ENCODE assay signal across 30 cellular contexts in genomic region chr3:46854543-46854942, GRCh38. TPM values are rescaled to one million over a fixed set of nuclear protein-coding genes. Genes with fewer than 3 reads are reported as not detected.
A peak's percentile ranks its signal among the peaks of the same experiment; 100 is the strongest.
DNase-seq lines count a peak whose midpoint lies in the region; ATAC-seq, FAIRE-seq and TF ChIP-seq lines count a peak whose summit lies in the region.
"Had no signal": no experiment of that assay in that cellular context is flagged by ENCODE, and none has a peak within 500 bp of the region (broad histone marks: within the 10 kb centered on the region; RNA-seq: fewer than 3 reads in every experiment).

No MANE protein-coding gene starts in this region.

- no peaks in the 10 kb centered on the region for H3K27me3 Mint-ChIP-seq in activated CD8-positive, alpha-beta T cell treated with anti-CD3 and anti-CD28 coated beads for 36 hours
- no peaks in the 10 kb centered on the region for H3K27me3 Mint-ChIP-seq in activated CD8-positive, alpha-beta T cell treated with anti-CD3 and anti-CD28 coated beads, Interleukin-2, amount 10 ng/mL, durations not matched to agents 7 days and 5 days (ENCODE audit: low read depth)

- RAD21 ChIA-PET in GM12878 (lab: Charles Lee; ENCODE audit: unreplicated experiment), result no interaction called here

- POLR2A ChIA-PET in activated CD8-positive, alpha-beta T cell treated with anti-CD3 and anti-CD28 coated beads for 36 hours (lab: Charles Lee), result no interaction called here
- POLR2A ChIA-PET in activated CD8-positive, alpha-beta T cell treated with anti-CD3 and anti-CD28 coated beads, Interleukin-2, amount 10 ng/mL, durations not matched to agents 7 days and 5 days (lab: Charles Lee), result no interaction called here
- POLR2A ChIA-PET in GM12878 (lab: Charles Lee) (no interaction called here), A673 (lab: Charles Lee; ENCODE audit: low non-redundant PET) (no interaction called here)

- SMC1A ChIA-PET in GM12878 (lab: Charles Lee; ENCODE audit: uncharacterized antibody, unreplicated experiment), result no interaction called here

- H4K20me1 ChIP-seq in GM12878 (ENCODE audit: control insufficient read depth, insufficient read depth), result no peaks in the 10 kb centered on the region

- intact Hi-C loops in activated CD8-positive, alpha-beta T cell treated with anti-CD3 and anti-CD28 coated beads for 36 hours (cut with micrococcal nuclease), result no loop called here
- intact Hi-C loops in GM12878 (cut with micrococcal nuclease; ENCODE audit: unreplicated experiment), result no loop called here
- intact Hi-C loops in lower lobe of right lung (cut with DNase I), result no loop called here
- intact Hi-C loops in spleen (cut with DNase I; ENCODE audit: low total_unique reads), result no loop called here
- intact Hi-C loops in esophagus muscularis mucosa (cut with DNase I), result no loop called here
- intact Hi-C loops in A673 (cut with micrococcal nuclease; ENCODE audit: unreplicated experiment), result no loop called here

- H3K36me3 ChIP-seq in GM12878 (ENCODE audit: control insufficient read depth in 2 of 2, insufficient read depth in 2 of 2, low read length in 1 of 2) (no peaks in the 10 kb centered on the region), lower lobe of right lung (no peaks in the 10 kb centered on the region), spleen (no peaks in the 10 kb centered on the region), esophagus muscularis mucosa (peaks cover 0 to 31% (median 0%) of the 10 kb centered on the region in 4 donors), A673 (ENCODE audit: insufficient read depth, low read length, poor library complexity, severe bottlenecking) (no peaks in the 10 kb centered on the region)
- H3K36me3 ChIP-seq: BLaER1 treated with 17β-estradiol and CSF1 and Interleukin-3, amounts not matched to agents 10 nM and 100 nM; breast epithelium; esophagus squamous epithelium; prostate gland; vagina had no signal

- CTCF ChIA-PET in activated CD8-positive, alpha-beta T cell treated with anti-CD3 and anti-CD28 coated beads for 36 hours (lab: Charles Lee), result no interaction called here
- CTCF ChIA-PET in activated CD8-positive, alpha-beta T cell treated with anti-CD3 and anti-CD28 coated beads, Interleukin-2, amount 10 ng/mL, durations not matched to agents 7 days and 5 days (lab: Charles Lee), result no interaction called here
- CTCF ChIA-PET in GM12878 (lab: Yijun Ruan, JAX) (no interaction called here), A673 (lab: Charles Lee) (no interaction called here)

- H3K36me3 Mint-ChIP-seq in activated CD8-positive, alpha-beta T cell treated with anti-CD3 and anti-CD28 coated beads for 36 hours (ENCODE audit: low read depth), result no peaks in the 10 kb centered on the region
- no peaks in the 10 kb centered on the region for H3K36me3 Mint-ChIP-seq in activated CD8-positive, alpha-beta T cell treated with anti-CD3 and anti-CD28 coated beads, Interleukin-2, amount 10 ng/mL, durations not matched to agents 7 days and 5 days (ENCODE audit: low read depth)

- H3K9me3 ChIP-seq in GM12878 (replicated peaks; ENCODE audit: control insufficient read depth, insufficient read depth, low read length) (no peaks in the 10 kb centered on the region), lower lobe of right lung (no peaks in the 10 kb centered on the region), spleen (no peaks in the 10 kb centered on the region), esophagus muscularis mucosa (no peaks in the 10 kb centered on the region), A673 (ENCODE audit: low read depth, low read length, poor library complexity, severe bottlenecking) (no peaks in the 10 kb centered on the region)
- H3K9me3 ChIP-seq: BLaER1 treated with 17β-estradiol and CSF1 and Interleukin-3, amounts not matched to agents 10 nM and 100 nM; breast epithelium; esophagus squamous epithelium; prostate gland; vagina had no signal

- no peak overlapping the region for H3K4me3 Mint-ChIP-seq in activated CD8-positive, alpha-beta T cell treated with anti-CD3 and anti-CD28 coated beads for 36 hours
- no peak overlapping the region for H3K4me3 Mint-ChIP-seq in activated CD8-positive, alpha-beta T cell treated with anti-CD3 and anti-CD28 coated beads, Interleukin-2, amount 10 ng/mL, durations not matched to agents 7 days and 5 days
- H3K4me3 Mint-ChIP-seq: neural crest cell had no signal

- H2AFZ ChIP-seq in GM12878 (ENCODE audit: control insufficient read depth, low read depth, low read length), result no peak overlapping the region

- FAIRE-seq in GM12878 (lab: Jason Lieb, UNC), result no peak
- FAIRE-seq: frontal cortex, GM12891, small intestine had no signal

- peak; percentile 41 for TF ChIP-seq RAD21 in GM12878 (IDR thresholded peaks at IDR 0.05; ENCODE audit: insufficient read depth, low read depth, low read length)

- H3K4me3 ChIP-seq in GM12878 (no peak overlapping the region), lower lobe of right lung (no peak overlapping the region), spleen (no peak overlapping the region), esophagus muscularis mucosa (no peak overlapping the region), A673 (ENCODE audit: low read depth, low read length, poor library complexity, severe bottlenecking) (no peak overlapping the region)
- H3K4me3 ChIP-seq: BLaER1 treated with 17β-estradiol and CSF1 and Interleukin-3, amounts not matched to agents 10 nM and 100 nM; breast epithelium; coronary artery; esophagus squamous epithelium; prostate gland; vagina had no signal

- peak; percentile 0 for DNase-seq in activated CD8-positive, alpha-beta T cell treated with anti-CD3 and anti-CD28 coated beads for 36 hours
- DNase-seq in activated CD8-positive, alpha-beta T cell treated with anti-CD3 and anti-CD28 coated beads, Interleukin-2, amount 10 ng/mL, durations not matched to agents 7 days and 5 days, result no peak
- DNase-seq in GM12878 (ENCODE audit: low read depth, low spot score) (no peak), lower lobe of right lung (peak; percentile 14), spleen (peak; percentile 46), esophagus muscularis mucosa (ENCODE audit: extremely low spot score) (no peak), AML-193 (lab: John Stamatoyannopoulos, UW) (no peak), A673 (ENCODE audit: low spot score) (no peak)
- DNase-seq: activated CD4-positive, alpha-beta T cell treated with anti-CD3 and anti-CD28 coated beads, Interleukin-2, amount 50 U/mL, for 4 hours; amygdala; esophagus squamous epithelium; KG1; NCI-H1436; NCI-H510A; NK-92 treated with Interleukin-12 subunit alpha and Interleukin-12 subunit beta, amount 100 ng/mL, for 24 hours; small intestine had no signal

- H3K4me2 ChIP-seq in GM12878 (ENCODE audit: control insufficient read depth, insufficient read depth), result no peak overlapping the region
- H3K4me2 ChIP-seq: BLaER1 treated with 17β-estradiol and CSF1 and Interleukin-3, amounts not matched to agents 10 nM and 100 nM had no signal

- no peaks in the 10 kb centered on the region for H3K4me1 ChIP-seq in GM12878 (ENCODE audit: control insufficient read depth, insufficient read depth, low read length)
- no peaks in the 10 kb centered on the region for H3K4me1 ChIP-seq in lower lobe of right lung
- peaks cover 0 to 3% (median 0%) of the 10 kb centered on the region in 6 donors for H3K4me1 ChIP-seq in spleen
- H3K4me1 ChIP-seq in esophagus muscularis mucosa, result no peaks in the 10 kb centered on the region
- H3K4me1 ChIP-seq in A673 (ENCODE audit: insufficient read depth, low read length, poor library complexity, severe bottlenecking), result no peaks in the 10 kb centered on the region
- H3K4me1 ChIP-seq: BLaER1 treated with 17β-estradiol and CSF1 and Interleukin-3, amounts not matched to agents 10 nM and 100 nM; breast epithelium; esophagus squamous epithelium; prostate gland; vagina had no signal

- BruUV-seq in GM12878 (replicated peaks; lab: Mats Ljungman, UMichigan) (no TSS peak), A673 (replicated peaks; lab: Mats Ljungman, UMichigan) (no TSS peak)

- in situ Hi-C loops in GM12878 (cut with MboI), result no loop called here

- WGBS in GM12878 (ENCODE audit: insufficient coverage, insufficient replicate concordance, low lambda C conversion rate, missing lambda C conversion rate), result 34% methylated on average over 5 of the region's 5 CpGs
- 72 to 91% (median 82%) methylated on average over 5 of the region's 5 CpGs for WGBS in spleen, 5 donors
- WGBS in esophagus muscularis mucosa, result 71% methylated on average over 4 of the region's 5 CpGs

- H3K79me2 ChIP-seq in GM12878 (ENCODE audit: control insufficient read depth, insufficient read depth, low read length), result no peaks in the 10 kb centered on the region

- H3K4me1 Mint-ChIP-seq in activated CD8-positive, alpha-beta T cell treated with anti-CD3 and anti-CD28 coated beads for 36 hours (ENCODE audit: low read depth), result no peaks in the 10 kb centered on the region
- H3K4me1 Mint-ChIP-seq in activated CD8-positive, alpha-beta T cell treated with anti-CD3 and anti-CD28 coated beads, Interleukin-2, amount 10 ng/mL, durations not matched to agents 7 days and 5 days (ENCODE audit: low read depth), result no peaks in the 10 kb centered on the region

- TF ChIP-seq POLR2A in GM12878 (IDR thresholded peaks at IDR 0.05; ENCODE audit: low read depth, low read length), result no peak
- no peak for TF ChIP-seq POLR2A in spleen (IDR thresholded peaks at IDR 0.05)
- no peak for TF ChIP-seq POLR2A in esophagus muscularis mucosa (IDR thresholded peaks at IDR 0.05; ENCODE audit: low read depth)

- H3K9me3 Mint-ChIP-seq in activated CD8-positive, alpha-beta T cell treated with anti-CD3 and anti-CD28 coated beads for 36 hours, result no peaks in the 10 kb centered on the region
- H3K9me3 Mint-ChIP-seq in activated CD8-positive, alpha-beta T cell treated with anti-CD3 and anti-CD28 coated beads, Interleukin-2, amount 10 ng/mL, durations not matched to agents 7 days and 5 days (ENCODE audit: insufficient read depth), result no peaks in the 10 kb centered on the region
- H3K9me3 Mint-ChIP-seq: neural crest cell had no signal

- H3K27ac ChIP-seq in GM12878 (ENCODE audit: control insufficient read depth, insufficient read depth), result no peak overlapping the region
- H3K27ac ChIP-seq in lower lobe of right lung, result no peak overlapping the region
- no peak overlapping the region for H3K27ac ChIP-seq in spleen
- no peak overlapping the region for H3K27ac ChIP-seq in esophagus muscularis mucosa (replicated peaks in 1 of 4)
- H3K27ac ChIP-seq in A673 (ENCODE audit: low read depth, low read length, poor library complexity, severe bottlenecking), result no peak overlapping the region
- H3K27ac ChIP-seq: BLaER1 treated with 17β-estradiol and CSF1 and Interleukin-3, amounts not matched to agents 10 nM and 100 nM; breast epithelium; coronary artery; esophagus squamous epithelium; prostate gland; vagina had no signal

- no peak for TF ChIP-seq CTCF in activated CD8-positive, alpha-beta T cell treated with anti-CD3 and anti-CD28 coated beads for 36 hours (IDR thresholded peaks at IDR 0.05)
- peak in 1 of 3 experiments; percentile 18; a peak in 1 of 6 replicates for TF ChIP-seq CTCF in GM12878 (IDR thresholded peaks at IDR 0.05 in 2 of 3, conservative IDR thresholded peaks at IDR 0.05 in 1 of 3; ENCODE audit: control insufficient read depth in 2 of 3, extremely low read depth in 1 of 3, insufficient read depth in 1 of 3, low read depth in 3 of 3, low read length in 3 of 3)
- TF ChIP-seq CTCF in lower lobe of right lung (IDR thresholded peaks at IDR 0.05), result no peak
- TF ChIP-seq CTCF in spleen (IDR thresholded peaks at IDR 0.05 in 8 of 11, conservative IDR thresholded peaks at IDR 0.05 in 3 of 11), result no peak
- no peak for TF ChIP-seq CTCF in esophagus muscularis mucosa (IDR thresholded peaks at IDR 0.05)
- no peak for TF ChIP-seq CTCF in A673 (conservative IDR thresholded peaks at IDR 0.05; ENCODE audit: low read depth, low read length)

- H3K27me3 ChIP-seq in GM12878 (replicated peaks in 1 of 2; ENCODE audit: control insufficient read depth in 2 of 2, insufficient read depth in 2 of 2, low read length in 1 of 2) (no peaks in the 10 kb centered on the region; a peak in 2 of 4 replicates), lower lobe of right lung (ENCODE audit: low read depth) (no peaks in the 10 kb centered on the region), spleen (replicated peaks in 1 of 7) (peaks cover 0 to 6% (median 0%) of the 10 kb centered on the region in 7 donors), esophagus muscularis mucosa (peaks cover 0 to 6% (median 0%) of the 10 kb centered on the region in 4 donors), A673 (replicated peaks; ENCODE audit: insufficient read depth, low read depth, low read length, poor library complexity) (no peaks in the 10 kb centered on the region)
- H3K27me3 ChIP-seq: BLaER1 treated with 17β-estradiol and CSF1 and Interleukin-3, amounts not matched to agents 10 nM and 100 nM; breast epithelium; vagina had no signal

- H3K27ac Mint-ChIP-seq in activated CD8-positive, alpha-beta T cell treated with anti-CD3 and anti-CD28 coated beads for 36 hours, result no peak overlapping the region
- no peak overlapping the region for H3K27ac Mint-ChIP-seq in activated CD8-positive, alpha-beta T cell treated with anti-CD3 and anti-CD28 coated beads, Interleukin-2, amount 10 ng/mL, durations not matched to agents 7 days and 5 days

- TF ChIP-seq EP300 in GM12878 (IDR thresholded peaks at IDR 0.05; ENCODE audit: borderline replicate concordance in 1 of 2, control insufficient read depth in 1 of 2, low read depth in 2 of 2, low read length in 2 of 2) (no peak), esophagus muscularis mucosa (IDR thresholded peaks at IDR 0.05) (no peak)

- H3K9ac ChIP-seq in GM12878 (ENCODE audit: control insufficient read depth, insufficient read depth, low read length), result no peak overlapping the region
- H3K9ac ChIP-seq: BLaER1 treated with 17β-estradiol and CSF1 and Interleukin-3, amounts not matched to agents 10 nM and 100 nM had no signal

- ATAC-seq in activated CD8-positive, alpha-beta T cell treated with anti-CD3 and anti-CD28 coated beads for 36 hours, result no peak
- ATAC-seq in activated CD8-positive, alpha-beta T cell treated with anti-CD3 and anti-CD28 coated beads, Interleukin-2, amount 10 ng/mL, durations not matched to agents 7 days and 5 days, result no peak
- ATAC-seq in GM12878 (0 out of 3 replicates have a peak, but pooled peaks have one; percentile 17), lower lobe of right lung (no peak)
- ATAC-seq: Panc1 had no signal

RNA-seq across cellular contexts. Expression of gene MYL3, which starts 8.7 kb away (rescaled TPM):
- not detected for total RNA-seq in activated CD8-positive, alpha-beta T cell treated with anti-CD3 and anti-CD28 coated beads for 36 hours
- total RNA-seq in activated CD8-positive, alpha-beta T cell treated with anti-CD3 and anti-CD28 coated beads, Interleukin-2, amount 10 ng/mL, durations not matched to agents 7 days and 5 days, result not detected
- total RNA-seq in GM12878 (2013; cell fraction: nucleolus; rRNA removed), result not detected in 2 replicates
- total RNA-seq in GM12878 (2014; rRNA removed) (not detected in 2 replicates), GM12878 (2014; rRNA removed; fragmentation: Illumina TruSeq; extraction: Trizol) (not detected in 2 replicates), GM12878 (2021) (not detected in 2 replicates), lower lobe of right lung (2.0 TPM), spleen (10 to 100 TPM in 2 of 7 donors, 1 to 10 TPM in 5; 1.9 to 16.2 (median 7.3) TPM), esophagus muscularis mucosa (10 to 100 TPM in 1 of 4 donors, 1 to 10 TPM in 2, under 1 TPM in 1; 0.83 to 13.0 (median 7.7) TPM), A673 (2021) (not detected in 2 replicates)
- polyA plus RNA-seq in GM12878 (2011; ENCODE audit: low read depth), result not detected
- polyA plus RNA-seq in GM12878 (2011; rRNA removed) (not detected in 2 replicates), GM12878 (2014; fragmentation: Illumina TruSeq; extraction: Trizol) (not detected in 2 replicates), GM12878 (2014; fragmentation: Nextera tagmentation; extraction: Ambion mirVana) (not detected), GM12878 (2014; rRNA removed) (not detected in 2 replicates), GM12878 (2016; fragmentation: Nextera tagmentation; extraction: Ambion mirVana) (under 1 TPM in 1 of 2 experiments, not detected in 1; 0.40 TPM), spleen (1 to 10 TPM; 2.6 to 6.7 (median 5.3) TPM)
- polyA plus RNA-seq in GM12878 (2011; cell fraction: cytosol; rRNA removed), result 0.15 TPM in 1 of 2 replicates, not detected in the other
- not detected in 2 replicates for polyA plus RNA-seq in GM12878 (2011; cell fraction: nucleus; rRNA removed)
- polyA plus RNA-seq in GM12878 (2012), result 0.15 TPM in 1 of 2 replicates, not detected in the other
- polyA minus RNA-seq in GM12878 (2011; rRNA and poly(A)+ RNA removed), result not detected in 2 replicates
- not detected in 2 replicates for polyA minus RNA-seq in GM12878 (2011; cell fraction: cytosol; rRNA and poly(A)+ RNA removed)
- polyA minus RNA-seq in GM12878 (2011; cell fraction: nucleus; rRNA and poly(A)+ RNA removed), result not detected in 2 replicates
- total RNA-seq: Daoy; frontal cortex; H4; HT1080; neural crest cell; SK-MEL-5; T-helper 1 cell treated with Interleukin-12 subunit alpha and Interleukin-12 subunit beta and Interleukin-4 antibody, amounts not matched to agents 30 ng/mL and 1 ng/mL, for 36 hours; vagina had no signal

RNA-seq across cellular contexts. Expression of gene PTH1R, which starts 23.0 kb away (rescaled TPM):
- total RNA-seq in activated CD8-positive, alpha-beta T cell treated with anti-CD3 and anti-CD28 coated beads for 36 hours, result not detected
- not detected for total RNA-seq in activated CD8-positive, alpha-beta T cell treated with anti-CD3 and anti-CD28 coated beads, Interleukin-2, amount 10 ng/mL, durations not matched to agents 7 days and 5 days
- total RNA-seq in GM12878 (2013; cell fraction: nucleolus; rRNA removed), result not detected in 2 replicates
- total RNA-seq in GM12878 (2014; rRNA removed), result not detected in 2 replicates
- total RNA-seq in GM12878 (2014; rRNA removed; fragmentation: Illumina TruSeq; extraction: Trizol), result not detected in 2 replicates
- total RNA-seq in GM12878 (2021), result not detected in 2 replicates
- polyA plus RNA-seq in GM12878 (2011; ENCODE audit: low read depth), result not detected
- polyA plus RNA-seq in GM12878 (2011; rRNA removed), result not detected in 2 replicates
- polyA plus RNA-seq in GM12878 (2011; cell fraction: cytosol; rRNA removed), result 0.03 and 0.13 TPM in 2 replicates
- polyA plus RNA-seq in GM12878 (2011; cell fraction: nucleus; rRNA removed), result 0.61 and 1.2 TPM in 2 replicates
- 0.22 TPM in 1 of 2 replicates, not detected in the other for polyA plus RNA-seq in GM12878 (2012)
- polyA plus RNA-seq in GM12878 (2014; fragmentation: Illumina TruSeq; extraction: Trizol), result not detected in 2 replicates
- polyA plus RNA-seq in GM12878 (2014; fragmentation: Nextera tagmentation; extraction: Ambion mirVana), result not detected
- 0.20 TPM in 1 of 2 replicates, not detected in the other for polyA plus RNA-seq in GM12878 (2014; rRNA removed)
- polyA plus RNA-seq in GM12878 (2016; fragmentation: Nextera tagmentation; extraction: Ambion mirVana), result not detected
- polyA minus RNA-seq in GM12878 (2011; rRNA and poly(A)+ RNA removed), result not detected in 2 replicates
- not detected in 2 replicates for polyA minus RNA-seq in GM12878 (2011; cell fraction: cytosol; rRNA and poly(A)+ RNA removed)
- polyA minus RNA-seq in GM12878 (2011; cell fraction: nucleus; rRNA and poly(A)+ RNA removed), result not detected in 2 replicates
- total RNA-seq in lower lobe of right lung, result 14.5 TPM
- total RNA-seq in spleen, result 10 to 100 TPM in 6 of 7 donors, 1 to 10 TPM in 1; 5.1 to 38.7 (median 21.9) TPM
- polyA plus RNA-seq in spleen, result 100 to 1,000 TPM in 1 of 3 donors, 10 to 100 TPM in 2; 61.8 to 190 (median 67.1) TPM
- total RNA-seq in esophagus muscularis mucosa, result 10 to 100 TPM in 2 of 4 donors, 1 to 10 TPM in 2; 2.1 to 26.8 (median 14.5) TPM
- 1.2 and 1.7 TPM in 2 replicates for total RNA-seq in A673 (2021)
- total RNA-seq: Daoy; SK-MEL-5; T-helper 1 cell treated with Interleukin-12 subunit alpha and Interleukin-12 subunit beta and Interleukin-4 antibody, amounts not matched to agents 30 ng/mL and 1 ng/mL, for 36 hours had no signal

Comparison
In these comparisons a context has a peak if more than half of its experiments do, and no peak if none do; other contexts are left out.
1. DNase-seq: peak in activated CD8-positive, alpha-beta T cell treated with anti-CD3 and anti-CD28 coated beads for 36 hours (single experiment), lower lobe of right lung (single experiment) and spleen (single experiment); none in activated CD8-positive, alpha-beta T cell treated with anti-CD3 and anti-CD28 coated beads, Interleukin-2, amount 10 ng/mL, durations not matched to agents 7 days and 5 days (single experiment), GM12878 (single experiment), esophagus muscularis mucosa (single experiment), AML-193 (0 of 2) and A673 (single experiment).